ENCODE assay signal across 19 cellular contexts in genomic region chr2:192123847-192124246, GRCh38.
DNase-seq lines count a peak whose midpoint lies in the region; ATAC-seq and TF ChIP-seq lines count a peak whose summit lies in the region.
"Had no signal": no experiment of that assay in that cellular context is flagged by ENCODE, and none has a peak within 500 bp of the region (broad histone marks: within the 10 kb centered on the region; RNA-seq: fewer than 3 reads in every experiment).

No MANE protein-coding gene starts in this region.

- no peak for TF ChIP-seq CTCF in left ventricle myocardium inferior (IDR thresholded peaks at IDR 0.05; ENCODE audit: borderline replicate concordance)
- no peak for TF ChIP-seq CTCF in osteoblast (IDR thresholded peaks at IDR 0.05; ENCODE audit: extremely low read depth, low read depth, low read length)
- TF ChIP-seq CTCF in RWPE1 (conservative IDR thresholded peaks at IDR 0.05; ENCODE audit: low read depth): no peak

- H3K27ac ChIP-seq in left ventricle myocardium inferior (replicated peaks) (no peak overlapping the region), osteoblast (ENCODE audit: low read depth, low read length) (no peak overlapping the region), RWPE1 (no peak overlapping the region)
- H3K27ac ChIP-seq: A549, ovary had no signal

- H3K4me3 ChIP-seq in left ventricle myocardium inferior: no peak overlapping the region
- no peak overlapping the region for H3K4me3 ChIP-seq in osteoblast (ENCODE audit: insufficient read depth, low read length)
- H3K4me3 ChIP-seq: A549, GM23338, ovary had no signal

- no peaks in the 10 kb centered on the region for H4K20me1 ChIP-seq in osteoblast (ENCODE audit: insufficient read depth, low read length)

- H3K27me3 ChIP-seq in left ventricle myocardium inferior (ENCODE audit: low read depth): no peaks in the 10 kb centered on the region
- no peaks in the 10 kb centered on the region for H3K27me3 ChIP-seq in osteoblast (ENCODE audit: insufficient read depth, low read length)
- H3K27me3 ChIP-seq: ovary had no signal

- H3K79me2 ChIP-seq in osteoblast (ENCODE audit: insufficient read depth, low read length): no peaks in the 10 kb centered on the region

- no peak for DNase-seq in left cardiac atrium
- no peak for DNase-seq in left ventricle myocardium inferior
- peak; percentile 81 for DNase-seq in fibroblast of peridontal ligament (ENCODE audit: extremely low read depth)
- peak; percentile 25 for DNase-seq in osteoblast (ENCODE audit: insufficient read length, low spot score, missing footprints)
- DNase-seq in activated CD4-positive, alpha-beta T cell treated with anti-CD3 and anti-CD28 coated beads, Interleukin-2, amount 50 U/mL, for 4 hours: no peak
- no peak for DNase-seq in activated CD4-positive, alpha-beta T cell treated with anti-CD3 and anti-CD28 coated beads for 4 hours
- no peak for DNase-seq in RWPE1 (ENCODE audit: low spot score)
- DNase-seq in KBM-7: no peak
- DNase-seq: activated CD4-positive, CD25-positive, alpha-beta regulatory T cell treated with anti-CD3 and anti-CD28 coated beads, Interleukin-2, amount 50 U/mL, for 72 hours; KG1; left colon; NCI-H1105; SIG-M5; stimulated activated naive B cell treated with anti-CD40 and anti-IgM and Interleukin-4, amounts not matched to agents 10 μg/mL and 1 μg/mL and 100 μg/mL, for 72 hours; T-helper 9 cell had no signal

- H3K36me3 ChIP-seq in left ventricle myocardium inferior: no peaks in the 10 kb centered on the region
- no peaks in the 10 kb centered on the region for H3K36me3 ChIP-seq in osteoblast (ENCODE audit: insufficient read depth, low read length)
- H3K36me3 ChIP-seq: ovary had no signal

- H3K4me2 ChIP-seq in osteoblast (ENCODE audit: insufficient read depth, low read length): no peak overlapping the region
- H3K4me2 ChIP-seq: A549, GM23338 had no signal

- no peaks in the 10 kb centered on the region for H3K9me3 ChIP-seq in left ventricle myocardium inferior (replicated peaks)
- H3K9me3 ChIP-seq in osteoblast (ENCODE audit: low read depth, low read length): no peaks in the 10 kb centered on the region
- H3K9me3 ChIP-seq: A549, ovary had no signal

- ATAC-seq in left cardiac atrium: peak; percentile 48 to 78
- ATAC-seq: A549; esophagus mucosa; GM23338; left colon; stimulated activated naive B cell treated with anti-CD40 and anti-IgM and Interleukin-4, amounts not matched to agents 10 μg/mL and 1 μg/mL and 100 μg/mL, for 72 hours had no signal

- in situ Hi-C loops in KBM-7 (cut with MboI; ENCODE audit: low pct_unique_long_range_greater_than_20kb, low sequenced_read_pairs): no loop called here

- intact Hi-C loops in left cardiac atrium (cut with DNase I): no loop called here
- intact Hi-C loops in left ventricle myocardium inferior (cut with micrococcal nuclease): no loop called here

- no peak overlapping the region for H2AFZ ChIP-seq in osteoblast (ENCODE audit: low read length)
- H2AFZ ChIP-seq: GM23338 had no signal

- POLR2A ChIA-PET in RWPE1 (lab: Yijun Ruan, JAX; ENCODE audit: low non-redundant PET): no interaction called here

- CTCF ChIA-PET in RWPE1 (lab: Yijun Ruan, JAX): no interaction called here

- H3K4me1 ChIP-seq in left ventricle myocardium inferior: peaks cover 16% of the 10 kb centered on the region
- H3K4me1 ChIP-seq in osteoblast (ENCODE audit: insufficient read depth, low read length): peaks cover 8% of the 10 kb centered on the region
- H3K4me1 ChIP-seq: A549 had no signal

Comparison
In these comparisons a context has a peak if more than half of its experiments do, and no peak if none do; other contexts are left out.
1. DNase-seq: peak in fibroblast of peridontal ligament (single experiment) and osteoblast (single experiment); none in left cardiac atrium (single experiment), left ventricle myocardium inferior (single experiment), activated CD4-positive, alpha-beta T cell treated with anti-CD3 and anti-CD28 coated beads, Interleukin-2, amount 50 U/mL, for 4 hours (0 of 2), activated CD4-positive, alpha-beta T cell treated with anti-CD3 and anti-CD28 coated beads for 4 hours (0 of 2), RWPE1 (single experiment) and KBM-7 (single experiment).